8 cellular contexts compared by ENCODE assay signal in genomic region chr6:106513813-106514212, GRCh38.
DNase-seq lines count a peak whose midpoint lies in the region; ATAC-seq and TF ChIP-seq lines count a peak whose summit lies in the region.

No MANE protein-coding gene starts in this region.

- TF ChIP-seq CTCF in transverse colon (IDR thresholded peaks at IDR 0.05), result no peak

- peaks cover 14% of the 10 kb centered on the region for H3K36me3 Mint-ChIP-seq in activated naive CD4-positive, alpha-beta T cell treated with anti-CD3 and anti-CD28 coated beads, Interleukin-2, amount 10 ng/mL, durations not matched to agents 7 days and 5 days
- H3K36me3 Mint-ChIP-seq in T-helper 2 cell treated with Interferon-gamma antibody and Interleukin-4, amounts not matched to agents 5 μg/mL and 100 μg/mL, for 36 hours (ENCODE audit: low read depth), result peaks cover 5% of the 10 kb centered on the region
- H3K36me3 Mint-ChIP-seq in immature natural killer cell, result no peaks in the 10 kb centered on the region

- no peak for TF ChIP-seq POLR2A in transverse colon (IDR thresholded peaks at IDR 0.05)

- no peak for TF ChIP-seq EP300 in transverse colon (IDR thresholded peaks at IDR 0.05; ENCODE audit: low read depth)

- no peaks in the 10 kb centered on the region for H3K9me3 ChIP-seq in transverse colon

- DNase-seq in activated naive CD4-positive, alpha-beta T cell treated with anti-CD3 and anti-CD28 coated beads, Interleukin-2, amount 10 ng/mL, durations not matched to agents 7 days and 5 days, result no peak
- DNase-seq in activated naive CD4-positive, alpha-beta T cell treated with Interleukin-2 at 50 U/mL for 16 hours, result no peak
- DNase-seq in T-helper 2 cell treated with Interferon-gamma antibody and Interleukin-4, amounts not matched to agents 5 μg/mL and 100 μg/mL, for 36 hours (ENCODE audit: low spot score), result no peak
- no peak for DNase-seq in immature natural killer cell
- no peak for DNase-seq in transverse colon
- DNase-seq in globus pallidus (ENCODE audit: low spot score), result no peak

- in situ Hi-C loops in transverse colon (cut with MboI; ENCODE audit: low pct_ligation_motif_present in 1 of 4, low pct_unique_long_range_greater_than_20kb in 1 of 4, low sequenced_read_pairs in 3 of 4), result no loop called here

- H3K27me3 Mint-ChIP-seq in activated naive CD4-positive, alpha-beta T cell treated with anti-CD3 and anti-CD28 coated beads, Interleukin-2, amount 10 ng/mL, durations not matched to agents 7 days and 5 days, result peaks cover 20% of the 10 kb centered on the region
- H3K27me3 Mint-ChIP-seq in T-helper 2 cell treated with Interferon-gamma antibody and Interleukin-4, amounts not matched to agents 5 μg/mL and 100 μg/mL, for 36 hours (ENCODE audit: low read depth), result peaks cover 3% of the 10 kb centered on the region
- peaks cover 8 to 18% (median 13%) of the 10 kb centered on the region in 3 donors for H3K27me3 Mint-ChIP-seq in immature natural killer cell (ENCODE audit: low read depth in 3 of 3)

- ATAC-seq in GM18511 (IDR thresholded peaks at IDR 0.05; ENCODE audit: unreplicated experiment) (no peak), GM18502 (IDR thresholded peaks at IDR 0.05; ENCODE audit: poor library complexity, unreplicated experiment) (no peak)

- intact Hi-C loops in transverse colon (cut with DNase I; ENCODE audit: low total_unique reads), result no loop called here

- H3K4me3 ChIP-seq in transverse colon, result peak overlapping the region in 3 of 4 donors; percentile 57 to 85 (median 69)

- WGBS in transverse colon (ENCODE audit: low coverage in 1 of 2), 2 donors, result 20% methylated on average over 2 of the region's 2 CpGs; no CpG with 5 or more reads in 1 of the 2 donors

- peak overlapping the region; percentile 95 for H3K27ac Mint-ChIP-seq in activated naive CD4-positive, alpha-beta T cell treated with anti-CD3 and anti-CD28 coated beads, Interleukin-2, amount 10 ng/mL, durations not matched to agents 7 days and 5 days
- H3K27ac Mint-ChIP-seq in T-helper 2 cell treated with Interferon-gamma antibody and Interleukin-4, amounts not matched to agents 5 μg/mL and 100 μg/mL, for 36 hours, result peak overlapping the region; percentile 95
- peak overlapping the region; percentile 84 to 95 (median 90) for H3K27ac Mint-ChIP-seq in immature natural killer cell

- peak overlapping the region; percentile 89 to 97 (median 90) for H3K27ac ChIP-seq in transverse colon

- peak overlapping the region; percentile 95 for H3K4me3 Mint-ChIP-seq in activated naive CD4-positive, alpha-beta T cell treated with anti-CD3 and anti-CD28 coated beads, Interleukin-2, amount 10 ng/mL, durations not matched to agents 7 days and 5 days
- H3K4me3 Mint-ChIP-seq in T-helper 2 cell treated with Interferon-gamma antibody and Interleukin-4, amounts not matched to agents 5 μg/mL and 100 μg/mL, for 36 hours, result peak overlapping the region; percentile 89
- peak overlapping the region; percentile 89 to 96 (median 94) for H3K4me3 Mint-ChIP-seq in immature natural killer cell

- H3K4me1 ChIP-seq in transverse colon, result peaks cover 0 to 53% (median 33%) of the 10 kb centered on the region in 4 donors

- H3K27me3 ChIP-seq in transverse colon, result peaks cover 24% of the 10 kb centered on the region

- H3K9me3 Mint-ChIP-seq in activated naive CD4-positive, alpha-beta T cell treated with anti-CD3 and anti-CD28 coated beads, Interleukin-2, amount 10 ng/mL, durations not matched to agents 7 days and 5 days, result no peaks in the 10 kb centered on the region
- no peaks in the 10 kb centered on the region for H3K9me3 Mint-ChIP-seq in T-helper 2 cell treated with Interferon-gamma antibody and Interleukin-4, amounts not matched to agents 5 μg/mL and 100 μg/mL, for 36 hours
- H3K9me3 Mint-ChIP-seq in immature natural killer cell, result no peaks in the 10 kb centered on the region

- peaks cover 73% of the 10 kb centered on the region for H3K4me1 Mint-ChIP-seq in activated naive CD4-positive, alpha-beta T cell treated with anti-CD3 and anti-CD28 coated beads, Interleukin-2, amount 10 ng/mL, durations not matched to agents 7 days and 5 days
- peaks cover 55% of the 10 kb centered on the region for H3K4me1 Mint-ChIP-seq in T-helper 2 cell treated with Interferon-gamma antibody and Interleukin-4, amounts not matched to agents 5 μg/mL and 100 μg/mL, for 36 hours (ENCODE audit: low read depth)
- H3K4me1 Mint-ChIP-seq in immature natural killer cell, result peaks cover 74 to 81% of the 10 kb centered on the region in 2 donors

- no peaks in the 10 kb centered on the region for H3K36me3 ChIP-seq in transverse colon

- CTCF ChIA-PET in activated naive CD4-positive, alpha-beta T cell treated with anti-CD3 and anti-CD28 coated beads, Interleukin-2, amount 10 ng/mL, durations not matched to agents 7 days and 5 days (lab: Charles Lee), result interaction anchor here (2.0 to 5.8 kb wide), 4 partner anchors 11 to 51 kb away, joined by 6 to 66 read pairs (median 30); no protein-coding TSS in a partner anchor
